8 cellular contexts compared by ENCODE assay signal in genomic region chr1:234980657-234981396, GRCh38.
A peak's percentile ranks its signal among the peaks of the same experiment; 100 is the strongest.
DNase-seq lines count a peak whose midpoint lies in the region; ATAC-seq and TF ChIP-seq lines count a peak whose summit lies in the region.

No MANE protein-coding gene starts in this region.

- POLR2A ChIA-PET in AG04449 (lab: Yijun Ruan, JAX): interaction anchor here (0.5 to 1.8 kb wide), 11 partner anchors 11 to 379 kb away, joined by 3 to 9 read pairs (median 4); no protein-coding TSS in a partner anchor

- H3K4me3 ChIP-seq in AG04449 (ENCODE audit: low read depth, low read length) (peak overlapping the region; percentile 29; the same call in 1 of the 2 replicates), dorsolateral prefrontal cortex (peak overlapping the region in 15 of 59 donors; percentile 3 to 47 (median 14))

- TF ChIP-seq CTCF in AG04449 (IDR thresholded peaks at IDR 0.05; ENCODE audit: insufficient read depth, low read length, missing control alignments): no peak
- TF ChIP-seq CTCF in dorsolateral prefrontal cortex (IDR thresholded peaks at IDR 0.05 in 54 of 56, conservative IDR thresholded peaks at IDR 0.05 in 2 of 56; ENCODE audit: low read depth in 1 of 56, partially characterized antibody in 56 of 56): no peak

- ATAC-seq in GM19467 (IDR thresholded peaks at IDR 0.05; ENCODE audit: unreplicated experiment): peak; percentile 39

- DNase-seq in AG04449 (ENCODE audit: low read depth, low spot score) (peak; percentile 79), LoVo (ENCODE audit: low spot score) (peak; percentile 56), dorsolateral prefrontal cortex (peak in 4 of 10 donors; percentile 34 to 64 (median 63)), mucosa of gallbladder (ENCODE audit: low spot score) (peak; percentile 78), NCI-H1436 treated with DMSO at 0.1 percent for 48 hours (lab: John Stamatoyannopoulos, UW) (no peak)
- DNase-seq in activated CD4-positive, alpha-beta T cell treated with anti-CD3 and anti-CD28 coated beads, Interleukin-2, amount 50 U/mL, for 4 hours: peak; percentile 72 to 79
- DNase-seq in stimulated activated CD8-positive, alpha-beta memory T cell treated with anti-CD3 and anti-CD28 coated beads, Interleukin-4, amount 100 ng/mL, for 24 hours (ENCODE audit: low read depth): peak; percentile 55

- H3K27me3 ChIP-seq in dorsolateral prefrontal cortex: no peaks in the 10 kb centered on the region

- CTCF ChIA-PET in AG04449 (lab: Yijun Ruan, JAX): interaction anchor here (1.7 kb wide), 2 partner anchors 10 to 481 kb away, joined by 3 to 7 read pairs; no protein-coding TSS in a partner anchor

- intact Hi-C loops in dorsolateral prefrontal cortex (cut with DNase I): no loop called here

- peak overlapping the region; percentile 26 to 98 (median 94) for H3K27ac ChIP-seq in dorsolateral prefrontal cortex
